ENCODE assay signal across 17 cellular contexts in the genomic region with DNA sequence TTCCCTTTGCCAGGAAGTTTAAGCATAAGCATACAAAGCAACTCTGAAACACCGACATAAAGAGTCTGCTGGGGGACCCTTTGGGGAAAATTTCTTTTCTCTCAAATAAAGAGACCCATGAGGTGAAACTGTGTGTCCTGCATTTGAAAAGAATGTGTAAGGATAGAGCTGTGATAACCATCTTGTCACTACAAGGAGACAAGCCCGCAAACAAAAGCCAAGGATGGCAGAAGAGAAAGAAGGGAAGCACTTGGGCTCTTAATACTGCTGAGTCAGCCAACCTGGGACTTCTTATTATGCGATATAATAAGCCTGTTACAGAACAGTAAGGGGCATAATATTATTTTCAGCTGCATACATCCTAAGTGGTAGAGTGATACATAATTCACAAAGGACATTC. TPM values are rescaled to one million over a fixed set of nuclear protein-coding genes. Genes with fewer than 3 reads are reported as not detected.
DNase-seq lines count a peak whose midpoint lies in the region; ATAC-seq, FAIRE-seq and TF ChIP-seq lines count a peak whose summit lies in the region.
"Had no signal": no experiment of that assay in that cellular context is flagged by ENCODE, and none has a peak within 500 bp of the region (broad histone marks: within the 10 kb centered on the region; RNA-seq: fewer than 3 reads in every experiment).

No MANE protein-coding gene starts in this region.

- no peak overlapping the region for H2BK120ac ChIP-seq in IMR-90 (ENCODE audit: low read depth, low read length)
- no peak overlapping the region for H2BK120ac ChIP-seq in H1 (replicated peaks; ENCODE audit: low read depth, low read length)

- no CpG with 5 or more reads among the region's 3 CpGs for WGBS in IMR-90 (ENCODE audit: extremely low coverage in 2 of 2, insufficient read length in 1 of 2), 2 experiments
- 85% methylated on average over 3 of the region's 3 CpGs; no CpG with 5 or more reads in 1 of the 2 experiments for WGBS in H1 (ENCODE audit: extremely low coverage in 1 of 2, insufficient coverage in 1 of 2, insufficient read length in 1 of 2, insufficient replicate concordance in 2 of 2, low coverage in 1 of 2, low lambda C conversion rate in 2 of 2, missing lambda C conversion rate in 1 of 2), 2 experiments
- WGBS in sigmoid colon, 2 donors: 85 to 90% methylated on average over 3 of the region's 3 CpGs

- in situ Hi-C loops in IMR-90 (cut with MboI; ENCODE audit: low sequenced_read_pairs): no loop called here
- in situ Hi-C loops in brain microvascular endothelial cell (cut with HindIII; ENCODE audit: low pct_ligation_motif_present, low sequenced_read_pairs): no loop called here

- intact Hi-C loops in IMR-90 (cut with micrococcal nuclease): no loop called here
- intact Hi-C loops in sigmoid colon (cut with DNase I): loop anchor here (2.0 kb wide), 1 partner anchor 53 kb away; the partner anchor contains the start of gene NUDT3

- BruUV-seq in IMR-90 (replicated peaks; lab: Mats Ljungman, UMichigan): no TSS peak

- H3K4me3 ChIP-seq in BLaER1 (no peak overlapping the region), IMR-90 (ENCODE audit: insufficient read depth, low read depth, low read length) (no peak overlapping the region), H1 (ENCODE audit: extremely low read depth in 1 of 4, insufficient read depth in 2 of 4, low read depth in 3 of 4, low read length in 4 of 4) (no peak overlapping the region), sigmoid colon (no peak overlapping the region), brain microvascular endothelial cell (ENCODE audit: low read depth, low read length) (no peak overlapping the region)

- no peak for TF ChIP-seq CTCF in IMR-90 (conservative IDR thresholded peaks at IDR 0.05; ENCODE audit: low read depth, low read length)
- no peak for TF ChIP-seq CTCF in H1 (IDR thresholded peaks at IDR 0.05; ENCODE audit: control extremely low read depth in 1 of 3, insufficient read depth in 1 of 3, low read depth in 1 of 3, low read length in 3 of 3)
- no peak for TF ChIP-seq CTCF in sigmoid colon (IDR thresholded peaks at IDR 0.05)
- TF ChIP-seq CTCF in brain microvascular endothelial cell (IDR thresholded peaks at IDR 0.05; ENCODE audit: low read depth, low read length, missing control alignments): no peak

- H3K36me3 ChIP-seq in BLaER1 (peaks cover 34% of the 10 kb centered on the region), IMR-90 (ENCODE audit: control insufficient read depth, insufficient read depth, low read length) (no peaks in the 10 kb centered on the region; the same call in 1 of the 2 replicates), H1 (ENCODE audit: control insufficient read depth in 2 of 4, insufficient read depth in 4 of 4, low read length in 3 of 4) (peaks cover 0 to 4% (median 2%) of the 10 kb centered on the region in 4 experiments; a peak in 3 of 8 replicates), sigmoid colon (no peaks in the 10 kb centered on the region), brain microvascular endothelial cell (replicated peaks) (no peaks in the 10 kb centered on the region)

- no peak for ATAC-seq in IMR-90 (ENCODE audit: low read depth)
- ATAC-seq in GM21737 (IDR thresholded peaks at IDR 0.05; ENCODE audit: unreplicated experiment): no peak

- H3K23me2 ChIP-seq in H1 (ENCODE audit: low read depth, low read length): no peaks in the 10 kb centered on the region

- H3K9me3 ChIP-seq in BLaER1 (no peaks in the 10 kb centered on the region), IMR-90 (ENCODE audit: control insufficient read depth, insufficient read depth, low read length) (no peaks in the 10 kb centered on the region), H1 (ENCODE audit: insufficient read depth in 2 of 2, low read depth in 1 of 2, low read length in 1 of 2) (no peaks in the 10 kb centered on the region), sigmoid colon (no peaks in the 10 kb centered on the region)

- H3K23ac ChIP-seq in IMR-90 (ENCODE audit: low read depth, low read length) (0 out of 2 replicates have a peak overlapping the region, but pooled peaks have one; percentile 18), H1 (ENCODE audit: insufficient read length) (no peak overlapping the region)

- FAIRE-seq in H1 (lab: Jason Lieb, UNC): no peak
- FAIRE-seq: RCC 7860 had no signal

- H3K79me1 ChIP-seq in IMR-90 (ENCODE audit: low read depth in 1 of 2, low read length in 2 of 2) (peaks cover 36 to 66% of the 10 kb centered on the region in 2 experiments), H1 (ENCODE audit: low read depth, low read length) (no peaks in the 10 kb centered on the region; the same call in 1 of the 2 replicates)

- H3K27ac ChIP-seq in BLaER1: no peak overlapping the region; the same call in 1 of the 2 replicates
- H3K27ac ChIP-seq in IMR-90 (ENCODE audit: insufficient read depth, low read length): no peak overlapping the region
- H3K27ac ChIP-seq in H1 (ENCODE audit: low read depth, low read length): no peak overlapping the region
- peak overlapping the region in 3 of 4 donors; percentile 53 to 69 (median 67) for H3K27ac ChIP-seq in sigmoid colon
- no peak overlapping the region for H3K27ac ChIP-seq in brain microvascular endothelial cell

- no peak for DNase-seq in IMR-90
- DNase-seq in H1 (ENCODE audit: low read depth in 1 of 2, low spot score in 2 of 2): no peak
- no peak for DNase-seq in sigmoid colon
- no peak for DNase-seq in NCI-H345 (lab: John Stamatoyannopoulos, UW)
- DNase-seq in brain microvascular endothelial cell: no peak
- no peak for DNase-seq in SHP77 (lab: John Stamatoyannopoulos, UW)
- DNase-seq: CD4-positive, alpha-beta T cell; DMS53; HCEC 1CT; NCI-H1048; NCI-H1436 treated with DMSO at 0.1 percent for 48 hours; NCI-H2029 treated with DMSO at 0.1 percent for 48 hours; NCI-H510A treated with DMSO at 0.1 percent for 48 hours; Right ventricle myocardium superior had no signal

- no peak overlapping the region for H2AK9ac ChIP-seq in IMR-90 (replicated peaks; ENCODE audit: low read depth, low read length, poor library complexity)

- H3K9ac ChIP-seq in BLaER1 (no peak overlapping the region), IMR-90 (ENCODE audit: low read depth, low read length) (no peak overlapping the region), H1 (replicated peaks in 1 of 4; ENCODE audit: extremely low read depth in 1 of 4, low read depth in 3 of 4, low read length in 3 of 4) (no peak overlapping the region)

- H2BK20ac ChIP-seq in IMR-90 (ENCODE audit: low read depth, low read length) (no peak overlapping the region), H1 (ENCODE audit: low read length) (no peak overlapping the region)

- H3K18ac ChIP-seq in IMR-90 (ENCODE audit: low read depth, low read length) (no peak overlapping the region), H1 (ENCODE audit: extremely low read depth, low read length) (no peak overlapping the region)

- H2BK5ac ChIP-seq in IMR-90 (ENCODE audit: low read depth, low read length, poor library complexity, severe bottlenecking) (no peak overlapping the region), H1 (ENCODE audit: low read depth, low read length) (no peak overlapping the region)

- TF ChIP-seq RAD21 in IMR-90 (IDR thresholded peaks at IDR 0.05; ENCODE audit: low read length): no peak
- TF ChIP-seq RAD21 in H1 (IDR thresholded peaks at IDR 0.05 in 1 of 2, conservative IDR thresholded peaks at IDR 0.05 in 1 of 2; ENCODE audit: low read depth in 2 of 2, low read length in 2 of 2): no peak

- H2BK15ac ChIP-seq in IMR-90 (ENCODE audit: low read depth, low read length) (0 out of 3 replicates have a peak overlapping the region, but pooled peaks have one; percentile 5), H1 (ENCODE audit: low read length) (no peak overlapping the region)

- H3K4ac ChIP-seq in IMR-90 (ENCODE audit: low read depth, low read length): no peak overlapping the region
- no peak overlapping the region for H3K4ac ChIP-seq in H1 (replicated peaks; ENCODE audit: insufficient read length, low read depth, low read length)

- TF ChIP-seq EP300 in H1 (IDR thresholded peaks at IDR 0.05; ENCODE audit: borderline replicate concordance in 1 of 2, low read depth in 2 of 2, low read length in 2 of 2) (no peak), sigmoid colon (IDR thresholded peaks at IDR 0.05) (no peak)

- H4K91ac ChIP-seq in IMR-90 (ENCODE audit: insufficient read depth, low read depth, low read length): no peak overlapping the region
- H4K91ac ChIP-seq in H1 (replicated peaks; ENCODE audit: insufficient read length, low read length): no peak overlapping the region

- H3K79me2 ChIP-seq in H1 (ENCODE audit: control insufficient read depth in 1 of 2, insufficient read depth in 2 of 2, low read length in 2 of 2): peaks cover 3 to 23% of the 10 kb centered on the region in 2 experiments; a peak in 1 of 4 replicates

- H3K56ac ChIP-seq in IMR-90 (ENCODE audit: extremely low read depth, insufficient read depth, low read length) (no peak overlapping the region), H1 (replicated peaks; ENCODE audit: insufficient read length, low read depth, low read length) (no peak overlapping the region)

- H4K20me1 ChIP-seq in BLaER1 (peaks cover 75% of the 10 kb centered on the region), IMR-90 (ENCODE audit: insufficient read depth, low read length) (peaks cover 46% of the 10 kb centered on the region), H1 (replicated peaks in 1 of 2; ENCODE audit: control insufficient read depth in 1 of 2, insufficient read depth in 2 of 2, low read length in 2 of 2) (peaks cover 0 to 3% of the 10 kb centered on the region in 2 experiments)

- peaks cover 24% of the 10 kb centered on the region for H3K9me1 ChIP-seq in IMR-90 (ENCODE audit: insufficient read depth, low read length)

- no peak overlapping the region for H2BK12ac ChIP-seq in H1 (ENCODE audit: low read depth, low read length)

- H3K4me1 ChIP-seq in BLaER1: peaks cover 45% of the 10 kb centered on the region
- H3K4me1 ChIP-seq in IMR-90 (ENCODE audit: control insufficient read depth, insufficient read depth, low read length): peaks cover 11% of the 10 kb centered on the region
- no peaks in the 10 kb centered on the region for H3K4me1 ChIP-seq in H1 (replicated peaks in 1 of 4; ENCODE audit: control insufficient read depth in 3 of 4, insufficient read depth in 4 of 4, low read length in 3 of 4)
- peaks cover 0 to 59% (median 55%) of the 10 kb centered on the region in 4 donors for H3K4me1 ChIP-seq in sigmoid colon

- CTCF ChIA-PET in IMR-90 (lab: Yijun Ruan, JAX): no interaction called here
- CTCF ChIA-PET in H1 (lab: Charles Lee; ENCODE audit: partially characterized antibody): interaction anchor here (0.6 to 1.3 kb wide), 4 partner anchors 16 to 90 kb away, joined by 3 to 4 read pairs (median 4); no protein-coding TSS in a partner anchor

- H2AK5ac ChIP-seq in IMR-90 (ENCODE audit: low read depth, low read length) (no peak overlapping the region), H1 (ENCODE audit: low read depth, low read length) (no peak overlapping the region)

- TF ChIP-seq POLR2A in IMR-90 (IDR thresholded peaks at IDR 0.05; ENCODE audit: low read depth, low read length) (no peak), H1 (IDR thresholded peaks at IDR 0.05; ENCODE audit: control extremely low read depth in 1 of 2, low read depth in 2 of 2, low read length in 2 of 2) (no peak), sigmoid colon (IDR thresholded peaks at IDR 0.05) (no peak)

- H3K4me2 ChIP-seq in BLaER1 (peak overlapping the region; percentile 72), IMR-90 (ENCODE audit: low read depth, low read length) (no peak overlapping the region), H1 (ENCODE audit: insufficient read depth in 1 of 2, low read depth in 2 of 2, low read length in 2 of 2) (no peak overlapping the region)

- H3K27me3 ChIP-seq in BLaER1: no peaks in the 10 kb centered on the region
- no peaks in the 10 kb centered on the region for H3K27me3 ChIP-seq in IMR-90 (ENCODE audit: control insufficient read depth, insufficient read depth, low read length)
- no peaks in the 10 kb centered on the region for H3K27me3 ChIP-seq in H1 (replicated peaks in 1 of 4; ENCODE audit: control insufficient read depth in 3 of 4, extremely low read depth in 1 of 4, insufficient read depth in 3 of 4, low read length in 3 of 4)
- H3K27me3 ChIP-seq in sigmoid colon: no peaks in the 10 kb centered on the region
- H3K27me3 ChIP-seq in brain microvascular endothelial cell (replicated peaks): no peaks in the 10 kb centered on the region

- H2AFZ ChIP-seq in IMR-90 (replicated peaks; ENCODE audit: low read length, poor library complexity) (no peak overlapping the region), H1 (ENCODE audit: low read length) (no peak overlapping the region)

- POLR2A ChIA-PET in IMR-90 (lab: Charles Lee; ENCODE audit: unreplicated experiment): no interaction called here
- POLR2A ChIA-PET in H1 (lab: Charles Lee; ENCODE audit: partially characterized antibody): interaction anchor here (0.8 to 1.6 kb wide), 3 partner anchors 85 to 192 kb away, joined by 3 read pairs; no protein-coding TSS in a partner anchor

- dilution Hi-C loops in IMR-90 (cut with HindIII; ENCODE audit: low sequenced_read_pairs, unreplicated experiment): no loop called here

- H4K5ac ChIP-seq in IMR-90 (ENCODE audit: low read depth, low read length) (no peak overlapping the region), H1 (ENCODE audit: insufficient read length, low read depth, low read length) (no peak overlapping the region)

- H4K8ac ChIP-seq in IMR-90 (ENCODE audit: low read depth in 2 of 2, low read length in 2 of 2): no peak overlapping the region
- H4K8ac ChIP-seq in H1 (ENCODE audit: extremely low read depth, insufficient read depth, low read length): no peak overlapping the region

- H3K14ac ChIP-seq in IMR-90 (replicated peaks; ENCODE audit: low read depth, low read length) (no peak overlapping the region), H1 (ENCODE audit: insufficient read length) (no peak overlapping the region)

RNA-seq across cellular contexts. Expression of gene NUDT3, which starts 52.5 kb away (rescaled TPM):
- 17.2 and 21.4 TPM in 2 replicates for total RNA-seq in IMR-90 (2012; rRNA removed)
- polyA plus RNA-seq in IMR-90 (2012; rRNA removed): 9.1 and 10.1 TPM in 2 replicates
- polyA plus RNA-seq in IMR-90 (2012; cell fraction: cytosol; rRNA removed): 3.8 and 4.5 TPM in 2 replicates
- polyA plus RNA-seq in IMR-90 (2012; cell fraction: nucleus; rRNA removed; ENCODE audit: low replicate concordance): 3.1 and 12.1 TPM in 2 replicates
- total RNA-seq in H1 (2021; fragmentation: NEBNext Ultra II Directional; extraction: Animal tissue kit (Norgen Biotek cat#: 25700)): 36.3 and 36.9 TPM in 2 replicates
- polyA plus RNA-seq in H1 (2011; rRNA removed): 9.8 and 14.1 TPM in 2 replicates
- 16.4 TPM for polyA plus RNA-seq in H1 (2011; cell fraction: cytosol; rRNA removed)
- 9.2 TPM for polyA plus RNA-seq in H1 (2011; cell fraction: nucleus; rRNA removed)
- polyA plus RNA-seq in H1 (2012, experiment 1 of 2): 7.1 to 10.1 TPM (median 8.8 TPM) in 4 replicates
- polyA plus RNA-seq in H1 (2012, experiment 2 of 2): 1.7 TPM
- 20.5 TPM for polyA plus RNA-seq in H1 (2013, experiment 1 of 2)
- 19.7 TPM for polyA plus RNA-seq in H1 (2013, experiment 2 of 2)
- polyA minus RNA-seq in H1 (2011; rRNA and poly(A)+ RNA removed): 31.4 and 33.5 TPM in 2 replicates
- polyA minus RNA-seq in H1 (2011; cell fraction: cytosol; rRNA and poly(A)+ RNA removed): 20.0 TPM
- 13.4 TPM for polyA minus RNA-seq in H1 (2011; cell fraction: nucleus; rRNA and poly(A)+ RNA removed)
- total RNA-seq in sigmoid colon: 10 to 100 TPM; 31.4 to 45.7 (median 37.5) TPM
- 10 to 100 TPM in 2 of 3 donors, 1 to 10 TPM in 1; 6.0 to 12.2 (median 10.8) TPM for polyA plus RNA-seq in sigmoid colon

Comparison
In these comparisons a context has a peak if more than half of its experiments do, and no peak if none do; other contexts are left out.
1. H3K27ac ChIP-seq: peak in sigmoid colon (3 of 4); none in BLaER1 (single experiment), IMR-90 (single experiment), H1 (single experiment) and brain microvascular endothelial cell (single experiment).